In genomic region chr3:160879859-160880258, GRCh38 we compare ENCODE assay signal across 24 cellular contexts.
"Had no signal": no experiment of that assay in that cellular context is flagged by ENCODE, and none has a peak within 500 bp of the region (broad histone marks: within the 10 kb centered on the region; RNA-seq: fewer than 3 reads in every experiment).

No MANE protein-coding gene starts in this region.

- DNase-seq: activated B cell treated with CpG ODN at 0.5 μM for 24 hours; activated CD4-positive, alpha-beta memory T cell treated with anti-CD3 and anti-CD28 coated beads for 36 hours; activated CD4-positive, alpha-beta T cell treated with anti-CD3 and anti-CD28 coated beads for 4 hours; activated naive CD4-positive, alpha-beta T cell; activated naive CD8-positive, alpha-beta T cell treated with anti-CD3 and anti-CD28 coated beads for 36 hours; activated T-cell treated with anti-CD3 and anti-CD28 coated beads, Interleukin-2, amount 50 U/mL, for 1 hour; body of pancreas; dermis blood vessel endothelial cell; effector memory CD4-positive, alpha-beta T cell; heart left ventricle; immature natural killer cell; kidney glomerular epithelial cell; left ventricle myocardium inferior; mammary epithelial cell; midbrain; stimulated activated CD4-positive, alpha-beta T cell treated with anti-CD3 and anti-CD28 coated beads, Interleukin-4, amount 100 ng/mL, for 1 hour; upper lobe of left lung had no signal

- H3K4me1 ChIP-seq: upper lobe of left lung had no signal

- H3K27me3 Mint-ChIP-seq: activated CD4-positive, alpha-beta memory T cell treated with anti-CD3 and anti-CD28 coated beads for 36 hours; activated T-helper 17 cell treated with anti-CD3 and anti-CD28 coated beads, Interleukin-2, amount 50 U/mL, for 72 hours had no signal

- H3K36me3 ChIP-seq: esophagus muscularis mucosa, gastroesophageal sphincter, heart left ventricle, left ventricle myocardium inferior, thoracic aorta, upper lobe of left lung had no signal

- H3K4me3 ChIP-seq: body of pancreas, esophagus muscularis mucosa, gastroesophageal sphincter, heart left ventricle, left ventricle myocardium inferior, smooth muscle cell, thoracic aorta, upper lobe of left lung had no signal

- H3K9me3 ChIP-seq: body of pancreas, thoracic aorta, upper lobe of left lung had no signal

- H3K4me1 Mint-ChIP-seq: activated B cell treated with CpG ODN at 0.5 μM for 24 hours; activated naive CD8-positive, alpha-beta T cell treated with anti-CD3 and anti-CD28 coated beads for 36 hours; activated T-helper 17 cell treated with anti-CD3 and anti-CD28 coated beads, Interleukin-2, amount 50 U/mL, for 72 hours had no signal

- H3K9me3 Mint-ChIP-seq: nephron had no signal

- H3K27ac Mint-ChIP-seq: activated B cell treated with CpG ODN at 0.5 μM for 24 hours; activated CD4-positive, alpha-beta memory T cell treated with anti-CD3 and anti-CD28 coated beads for 36 hours; activated naive CD8-positive, alpha-beta T cell treated with anti-CD3 and anti-CD28 coated beads for 36 hours; activated T-helper 17 cell treated with anti-CD3 and anti-CD28 coated beads, Interleukin-2, amount 50 U/mL, for 72 hours; nephron had no signal

- H3K4me3 Mint-ChIP-seq: activated B cell treated with CpG ODN at 0.5 μM for 24 hours; activated CD4-positive, alpha-beta memory T cell treated with anti-CD3 and anti-CD28 coated beads for 36 hours; activated naive CD8-positive, alpha-beta T cell treated with anti-CD3 and anti-CD28 coated beads for 36 hours; activated T-helper 17 cell treated with anti-CD3 and anti-CD28 coated beads, Interleukin-2, amount 50 U/mL, for 72 hours; immature natural killer cell; nephron had no signal

- ATAC-seq: activated T-helper 17 cell treated with anti-CD3 and anti-CD28 coated beads, Interleukin-2, amount 50 U/mL, for 72 hours; body of pancreas; gastroesophageal sphincter; heart left ventricle; sciatic nerve had no signal

- H3K36me3 Mint-ChIP-seq: activated CD4-positive, alpha-beta memory T cell treated with anti-CD3 and anti-CD28 coated beads for 36 hours; immature natural killer cell had no signal

- H3K27ac ChIP-seq: body of pancreas, esophagus muscularis mucosa, gastroesophageal sphincter, heart left ventricle, left ventricle myocardium inferior, thoracic aorta, upper lobe of left lung had no signal
